ENCODE assay signal across 8 cellular contexts in genomic region chr9:114894801-114895433, GRCh38. TPM values are rescaled to one million over a fixed set of nuclear protein-coding genes. Genes with fewer than 3 reads are reported as not detected.
DNase-seq lines count a peak whose midpoint lies in the region; ATAC-seq and TF ChIP-seq lines count a peak whose summit lies in the region.

No MANE protein-coding gene starts in this region.

- no peak overlapping the region for H3K4me3 ChIP-seq in GM06990 (replicated peaks; ENCODE audit: low read depth, low read length)
- no peak overlapping the region for H3K4me3 ChIP-seq in ectodermal cell (ENCODE audit: insufficient read depth, low read depth, low read length)

- H3K36me3 ChIP-seq in GM06990 (ENCODE audit: control insufficient read depth, insufficient read depth, low read length) = no peaks in the 10 kb centered on the region
- H3K36me3 ChIP-seq in ectodermal cell (ENCODE audit: control insufficient read depth, insufficient read depth, low read length) = no peaks in the 10 kb centered on the region

- peaks cover 2% of the 10 kb centered on the region for H3K36me3 Mint-ChIP-seq in neural crest cell (ENCODE audit: low read depth)

- H3K27me3 Mint-ChIP-seq in neural crest cell (ENCODE audit: low read depth) = no peaks in the 10 kb centered on the region

- DNase-seq in 8988T = peak; percentile 32
- DNase-seq in GM06990 (ENCODE audit: extremely low read depth, insufficient read length) = peak; percentile 13
- DNase-seq in neural crest cell (ENCODE audit: low read depth, low spot score) = no peak
- DNase-seq in nucleus accumbens (lab: John Stamatoyannopoulos, UW) = no peak

- H3K4me3 Mint-ChIP-seq in neural crest cell = no peak overlapping the region

- peak overlapping the region; percentile 79 for H3K27ac Mint-ChIP-seq in neural crest cell (ENCODE audit: unreplicated experiment)

- peak overlapping the region; percentile 29 for H3K27ac ChIP-seq in ectodermal cell (ENCODE audit: insufficient read depth, low read depth, low read length, poor library complexity, severe bottlenecking)

- no peaks in the 10 kb centered on the region for H3K9me3 ChIP-seq in ectodermal cell (ENCODE audit: control insufficient read depth, low read length)

- no peak for ATAC-seq in HG03039 (IDR thresholded peaks at IDR 0.05; ENCODE audit: unreplicated experiment)
- ATAC-seq in HG02970 (IDR thresholded peaks at IDR 0.05; ENCODE audit: low FRiP score, unreplicated experiment) = no peak

- H3K4me1 ChIP-seq in ectodermal cell (ENCODE audit: control insufficient read depth, insufficient read depth, low read length) = no peaks in the 10 kb centered on the region

- H3K27me3 ChIP-seq in GM06990 (replicated peaks; ENCODE audit: control insufficient read depth, insufficient read depth, low read length) = no peaks in the 10 kb centered on the region; the same call in 1 of the 2 replicates
- no peaks in the 10 kb centered on the region for H3K27me3 ChIP-seq in ectodermal cell (ENCODE audit: control insufficient read depth, insufficient read depth, low read length, poor library complexity, severe bottlenecking)

- WGBS in ectodermal cell, 2 experiments = 63 to 77% methylated on average over 4 of the region's 4 CpGs

- H3K9me3 Mint-ChIP-seq in neural crest cell = peaks cover 5% of the 10 kb centered on the region

- TF ChIP-seq CTCF in GM06990 (IDR thresholded peaks at IDR 0.05; ENCODE audit: insufficient read depth, low read length, poor library complexity, severe bottlenecking) (no peak), neural crest cell (conservative IDR thresholded peaks at IDR 0.05) (no peak)

- H3K4me1 Mint-ChIP-seq in neural crest cell = peaks cover 24% of the 10 kb centered on the region

TF ChIP-seq in PFSK-1, 5 proteins besides CTCF, POLR2A, EP300 and RAD21:
- TF ChIP-seq, protein P1, sequence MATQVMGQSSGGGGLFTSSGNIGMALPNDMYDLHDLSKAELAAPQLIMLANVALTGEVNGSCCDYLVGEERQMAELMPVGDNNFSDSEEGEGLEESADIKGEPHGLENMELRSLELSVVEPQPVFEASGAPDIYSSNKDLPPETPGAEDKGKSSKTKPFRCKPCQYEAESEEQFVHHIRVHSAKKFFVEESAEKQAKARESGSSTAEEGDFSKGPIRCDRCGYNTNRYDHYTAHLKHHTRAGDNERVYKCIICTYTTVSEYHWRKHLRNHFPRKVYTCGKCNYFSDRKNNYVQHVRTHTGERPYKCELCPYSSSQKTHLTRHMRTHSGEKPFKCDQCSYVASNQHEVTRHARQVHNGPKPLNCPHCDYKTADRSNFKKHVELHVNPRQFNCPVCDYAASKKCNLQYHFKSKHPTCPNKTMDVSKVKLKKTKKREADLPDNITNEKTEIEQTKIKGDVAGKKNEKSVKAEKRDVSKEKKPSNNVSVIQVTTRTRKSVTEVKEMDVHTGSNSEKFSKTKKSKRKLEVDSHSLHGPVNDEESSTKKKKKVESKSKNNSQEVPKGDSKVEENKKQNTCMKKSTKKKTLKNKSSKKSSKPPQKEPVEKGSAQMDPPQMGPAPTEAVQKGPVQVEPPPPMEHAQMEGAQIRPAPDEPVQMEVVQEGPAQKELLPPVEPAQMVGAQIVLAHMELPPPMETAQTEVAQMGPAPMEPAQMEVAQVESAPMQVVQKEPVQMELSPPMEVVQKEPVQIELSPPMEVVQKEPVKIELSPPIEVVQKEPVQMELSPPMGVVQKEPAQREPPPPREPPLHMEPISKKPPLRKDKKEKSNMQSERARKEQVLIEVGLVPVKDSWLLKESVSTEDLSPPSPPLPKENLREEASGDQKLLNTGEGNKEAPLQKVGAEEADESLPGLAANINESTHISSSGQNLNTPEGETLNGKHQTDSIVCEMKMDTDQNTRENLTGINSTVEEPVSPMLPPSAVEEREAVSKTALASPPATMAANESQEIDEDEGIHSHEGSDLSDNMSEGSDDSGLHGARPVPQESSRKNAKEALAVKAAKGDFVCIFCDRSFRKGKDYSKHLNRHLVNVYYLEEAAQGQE (IDR thresholded peaks at IDR 0.05; ENCODE audit: insufficient read depth in 1 of 2, low read depth in 2 of 2, low read length in 2 of 2) = peak in 1 of 2 experiments; percentile 66; a peak in 2 of 4 replicates
- peak; percentile 64 for TF ChIP-seq POLR2AphosphoS5 (IDR thresholded peaks at IDR 0.05; ENCODE audit: low read depth, low read length)
- TF ChIP-seq TAF1 (IDR thresholded peaks at IDR 0.05; ENCODE audit: borderline replicate concordance, insufficient read depth, low read length) = 0 out of 2 replicates have a peak, but pooled peaks have one; percentile 9
- TF ChIP-seq FOXP2 (optimal IDR thresholded peaks at IDR 0.05; ENCODE audit: borderline replicate concordance, extremely low read depth, extremely low read length, insufficient read depth) = peak; percentile 78
- peak; percentile 88; the same call in 1 of the 2 replicates for TF ChIP-seq SIN3A (IDR thresholded peaks at IDR 0.05; ENCODE audit: borderline replicate concordance, insufficient read depth, low read length)

RNA-seq across cellular contexts. Expression of gene TNFSF8, which starts 35.5 kb away (rescaled TPM):
- polyA plus RNA-seq in PFSK-1 (2012; ENCODE audit: insufficient read length, low read depth) = not detected
- not detected for polyA plus RNA-seq in ectodermal cell (2013, experiment 1 of 4)
- polyA plus RNA-seq in ectodermal cell (2013, experiment 2 of 4) = not detected
- not detected for polyA plus RNA-seq in ectodermal cell (2013, experiment 3 of 4)
- polyA plus RNA-seq in ectodermal cell (2013, experiment 4 of 4) = not detected
- total RNA-seq in neural crest cell = not detected in 2 replicates

Comparison
In these comparisons a context has a peak if more than half of its experiments do, and no peak if none do; other contexts are left out.
1. DNase-seq: peak in 8988T (single experiment) and GM06990 (single experiment); none in neural crest cell (single experiment) and nucleus accumbens (0 of 56).